ENCODE assay signal across 18 cellular contexts in the genomic region with DNA sequence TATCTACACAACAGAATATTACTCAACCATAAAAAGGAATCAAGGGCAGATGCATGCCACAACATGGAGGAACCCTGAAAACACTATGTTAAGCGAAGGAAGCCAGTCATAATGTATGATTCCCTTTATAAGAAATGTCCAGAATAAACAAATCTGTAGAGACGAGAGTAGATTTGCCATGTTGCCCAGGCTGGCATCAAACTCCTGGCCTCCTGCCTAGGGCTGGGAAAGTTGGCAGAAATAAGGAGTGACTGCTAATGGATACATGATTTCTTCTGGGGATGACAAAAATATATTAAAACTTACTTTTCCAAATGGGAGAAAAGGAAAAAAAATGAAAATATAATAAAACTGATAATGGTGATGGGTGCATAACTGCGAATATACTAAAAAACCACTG. TPM values are rescaled to one million over a fixed set of nuclear protein-coding genes. Genes with fewer than 3 reads are reported as not detected.
DNase-seq lines count a peak whose midpoint lies in the region; ATAC-seq, FAIRE-seq and TF ChIP-seq lines count a peak whose summit lies in the region.
"Had no signal": no experiment of that assay in that cellular context is flagged by ENCODE, and none has a peak within 500 bp of the region (broad histone marks: within the 10 kb centered on the region; RNA-seq: fewer than 3 reads in every experiment).

No MANE protein-coding gene starts in this region.

- CTCF ChIA-PET in A673 (lab: Charles Lee), result interaction anchor here (1.3 kb wide), 1 partner anchor 11 kb away, joined by 8 read pairs; no protein-coding TSS in a partner anchor
- CTCF ChIA-PET in CD4-positive, alpha-beta T cell (lab: Charles Lee), result interaction anchor here (0.7 to 2.1 kb wide), 4 partner anchors 11 to 1076 kb away, joined by 3 to 8 read pairs (median 4); partner anchors contain the start of gene CLIP1

- H3K27me3 ChIP-seq in A673 (replicated peaks; ENCODE audit: insufficient read depth, low read depth, low read length, poor library complexity), result no peaks in the 10 kb centered on the region
- no peaks in the 10 kb centered on the region for H3K27me3 ChIP-seq in CD4-positive, alpha-beta T cell (ENCODE audit: control insufficient read depth, insufficient read depth, low read length)
- H3K27me3 ChIP-seq: BLaER1 treated with 17β-estradiol and CSF1 and Interleukin-3, amounts not matched to agents 10 nM and 100 nM; foreskin keratinocyte; neural progenitor cell; right atrium auricular region; upper lobe of right lung had no signal

- DNase-seq in A673 (ENCODE audit: low spot score) (no peak), pons (ENCODE audit: low spot score) (peak; percentile 34), GM13977 (ENCODE audit: low spot score) (no peak), GM12891 (ENCODE audit: insufficient read length, low spot score) (no peak)
- no peak for DNase-seq in CD4-positive, alpha-beta T cell
- no peak for DNase-seq in activated naive CD8-positive, alpha-beta T cell treated with anti-CD3 and anti-CD28 coated beads, Interleukin-2, amount 50 U/mL, for 24 hours
- DNase-seq: activated CD4-positive, alpha-beta T cell treated with anti-CD3 and anti-CD28 coated beads, Interleukin-2, amount 50 U/mL, for 4 hours; activated naive CD8-positive, alpha-beta T cell treated with anti-CD3 and anti-CD28 coated beads, Interleukin-2, amount 10 ng/mL, durations not matched to agents 7 days and 5 days; foreskin keratinocyte; NCI-H2171 treated with DMSO at 0.1 percent for 48 hours; SHP77 treated with DMSO at 0.1 percent for 48 hours; T1000; upper lobe of right lung had no signal

- peak overlapping the region; percentile 66 for H3K27ac Mint-ChIP-seq in CD4-positive, alpha-beta T cell
- H3K27ac Mint-ChIP-seq in activated naive CD8-positive, alpha-beta T cell treated with anti-CD3 and anti-CD28 coated beads, Interleukin-2, amount 50 U/mL, for 24 hours, result peak overlapping the region; percentile 32
- H3K27ac Mint-ChIP-seq: activated naive CD8-positive, alpha-beta T cell treated with anti-CD3 and anti-CD28 coated beads, Interleukin-2, amount 10 ng/mL, durations not matched to agents 7 days and 5 days; neural progenitor cell had no signal

- POLR2A ChIA-PET in A673 (lab: Charles Lee; ENCODE audit: low non-redundant PET), result no interaction called here
- POLR2A ChIA-PET in CD4-positive, alpha-beta T cell (lab: Charles Lee), result interaction anchor here (3.1 kb wide), 1 partner anchor 11 kb away, joined by 20 read pairs; the partner anchor contains the start of gene CLIP1

- no peak for TF ChIP-seq POLR2A in GM12891 (IDR thresholded peaks at IDR 0.05; ENCODE audit: low read depth, low read length)

- H3K9me3 Mint-ChIP-seq in CD4-positive, alpha-beta T cell, result no peaks in the 10 kb centered on the region
- H3K9me3 Mint-ChIP-seq in activated naive CD8-positive, alpha-beta T cell treated with anti-CD3 and anti-CD28 coated beads, Interleukin-2, amount 50 U/mL, for 24 hours, result no peaks in the 10 kb centered on the region
- H3K9me3 Mint-ChIP-seq: activated naive CD8-positive, alpha-beta T cell treated with anti-CD3 and anti-CD28 coated beads, Interleukin-2, amount 10 ng/mL, durations not matched to agents 7 days and 5 days had no signal

- H3K4me1 Mint-ChIP-seq in CD4-positive, alpha-beta T cell (ENCODE audit: low read depth), result peaks cover 32% of the 10 kb centered on the region
- peaks cover 31% of the 10 kb centered on the region for H3K4me1 Mint-ChIP-seq in activated naive CD8-positive, alpha-beta T cell treated with anti-CD3 and anti-CD28 coated beads, Interleukin-2, amount 50 U/mL, for 24 hours

- FAIRE-seq in GM12891 (lab: Jason Lieb, UNC), result no peak

- H3K27ac ChIP-seq in A673 (ENCODE audit: low read depth, low read length, poor library complexity, severe bottlenecking), result peak overlapping the region; percentile 85
- H3K27ac ChIP-seq in CD4-positive, alpha-beta T cell (ENCODE audit: low read depth, low read length), result no peak overlapping the region
- H3K27ac ChIP-seq: BLaER1 treated with 17β-estradiol and CSF1 and Interleukin-3, amounts not matched to agents 10 nM and 100 nM; foreskin keratinocyte; neural progenitor cell; right atrium auricular region; upper lobe of right lung had no signal

- peaks cover 4% of the 10 kb centered on the region for H3K36me3 Mint-ChIP-seq in CD4-positive, alpha-beta T cell (ENCODE audit: low read depth)
- H3K36me3 Mint-ChIP-seq in activated naive CD8-positive, alpha-beta T cell treated with anti-CD3 and anti-CD28 coated beads, Interleukin-2, amount 50 U/mL, for 24 hours (ENCODE audit: low read depth), result peaks cover 5% of the 10 kb centered on the region

- H3K27me3 Mint-ChIP-seq in CD4-positive, alpha-beta T cell, result no peaks in the 10 kb centered on the region
- H3K27me3 Mint-ChIP-seq in activated naive CD8-positive, alpha-beta T cell treated with anti-CD3 and anti-CD28 coated beads, Interleukin-2, amount 50 U/mL, for 24 hours, result no peaks in the 10 kb centered on the region
- H3K27me3 Mint-ChIP-seq: activated naive CD8-positive, alpha-beta T cell treated with anti-CD3 and anti-CD28 coated beads, Interleukin-2, amount 10 ng/mL, durations not matched to agents 7 days and 5 days had no signal

- no peak for ATAC-seq in CD4-positive, alpha-beta T cell (ENCODE audit: poor library complexity)
- ATAC-seq in activated naive CD8-positive, alpha-beta T cell treated with anti-CD3 and anti-CD28 coated beads, Interleukin-2, amount 50 U/mL, for 24 hours, result no peak
- no peak for ATAC-seq in HG03521 (IDR thresholded peaks at IDR 0.05; ENCODE audit: unreplicated experiment)
- ATAC-seq: foreskin keratinocyte, HCT116, upper lobe of right lung had no signal

- no peak for TF ChIP-seq CTCF in A673 (conservative IDR thresholded peaks at IDR 0.05; ENCODE audit: low read depth, low read length)
- TF ChIP-seq CTCF in CD4-positive, alpha-beta T cell (IDR thresholded peaks at IDR 0.05), result no peak
- no peak for TF ChIP-seq CTCF in GM13977 (IDR thresholded peaks at IDR 0.05; ENCODE audit: extremely low read depth, insufficient read depth, missing control alignments)

- no peaks in the 10 kb centered on the region for H3K9me3 ChIP-seq in A673 (ENCODE audit: low read depth, low read length, poor library complexity, severe bottlenecking)
- no peaks in the 10 kb centered on the region for H3K9me3 ChIP-seq in CD4-positive, alpha-beta T cell (ENCODE audit: control insufficient read depth, low read length)
- H3K9me3 ChIP-seq: right atrium auricular region, upper lobe of right lung had no signal

- peaks cover 40% of the 10 kb centered on the region for H3K4me1 ChIP-seq in A673 (ENCODE audit: insufficient read depth, low read length, poor library complexity, severe bottlenecking)
- H3K4me1 ChIP-seq: foreskin keratinocyte, neural progenitor cell had no signal

- intact Hi-C loops in A673 (cut with micrococcal nuclease; ENCODE audit: unreplicated experiment), result no loop called here
- intact Hi-C loops in CD4-positive, alpha-beta T cell (cut with DNase I, micrococcal nuclease), result no loop called here

- H3K4me3 ChIP-seq in A673 (ENCODE audit: low read depth, low read length, poor library complexity, severe bottlenecking), result no peak overlapping the region
- H3K4me3 ChIP-seq: BLaER1 treated with 17β-estradiol and CSF1 and Interleukin-3, amounts not matched to agents 10 nM and 100 nM; neural progenitor cell; right atrium auricular region; upper lobe of right lung had no signal

- BruUV-seq in A673 (replicated peaks; lab: Mats Ljungman, UMichigan), result no TSS peak

- H3K4me3 Mint-ChIP-seq in CD4-positive, alpha-beta T cell, result no peak overlapping the region
- no peak overlapping the region for H3K4me3 Mint-ChIP-seq in activated naive CD8-positive, alpha-beta T cell treated with anti-CD3 and anti-CD28 coated beads, Interleukin-2, amount 50 U/mL, for 24 hours
- H3K4me3 Mint-ChIP-seq: activated naive CD8-positive, alpha-beta T cell treated with anti-CD3 and anti-CD28 coated beads, Interleukin-2, amount 10 ng/mL, durations not matched to agents 7 days and 5 days; neural progenitor cell had no signal

- in situ Hi-C loops in GM13977 (cut with MboI; ENCODE audit: low pct_unique_long_range_greater_than_20kb, low sequenced_read_pairs, unreplicated experiment), result no loop called here

- no peaks in the 10 kb centered on the region for H3K36me3 ChIP-seq in A673 (ENCODE audit: insufficient read depth, low read length, poor library complexity, severe bottlenecking)
- H3K36me3 ChIP-seq: neural progenitor cell, right atrium auricular region had no signal

TF ChIP-seq in GM12891, 5 proteins besides CTCF, POLR2A, EP300 and RAD21:
- TF ChIP-seq POU2F2 (IDR thresholded peaks at IDR 0.05; ENCODE audit: low read depth, low read length), result no peak
- no peak for TF ChIP-seq PAX5 (IDR thresholded peaks at IDR 0.05; ENCODE audit: insufficient read depth, low read length, severe bottlenecking)
- no peak for TF ChIP-seq TAF1 (IDR thresholded peaks at IDR 0.05; ENCODE audit: low read depth, low read length)
- no peak for TF ChIP-seq SPI1 (IDR thresholded peaks at IDR 0.05; ENCODE audit: low read depth, low read length)
- TF ChIP-seq POLR2AphosphoS5 (IDR thresholded peaks at IDR 0.05; ENCODE audit: low read depth, low read length), result no peak

RNA-seq across cellular contexts. Expression of gene CLIP1, which starts 10.9 kb away (rescaled TPM):
- total RNA-seq in A673 (2021), result 52.1 and 62.2 TPM in 2 replicates
- total RNA-seq in CD4-positive, alpha-beta T cell, result 10 to 100 TPM; 52.0 to 54.9 TPM
- 8.2 TPM for polyA plus RNA-seq in GM12891 (2012; ENCODE audit: low read depth, missing spikeins)
